In the genomic region with DNA sequence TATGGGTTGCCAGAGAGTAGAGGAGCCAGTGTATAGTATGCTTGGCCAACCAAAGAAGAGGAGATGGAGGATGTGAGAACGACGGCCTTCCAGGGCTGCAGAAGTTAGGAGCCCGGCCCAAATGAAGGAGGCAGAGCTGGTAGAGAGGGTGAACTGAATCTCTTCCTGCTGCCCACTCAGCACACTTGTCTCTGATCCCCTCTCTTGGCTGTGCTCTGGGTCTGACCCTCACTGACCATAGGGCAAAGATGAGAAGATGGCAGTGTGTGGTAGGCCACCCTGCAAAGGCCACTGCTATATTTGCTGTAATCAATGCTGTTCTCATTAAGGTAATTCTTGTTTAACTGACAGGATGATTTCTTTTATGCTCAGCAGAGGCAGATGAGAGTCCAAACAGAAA, we compare ENCODE assay signal across 30 cellular contexts.
"Had no signal": no experiment of that assay in that cellular context is flagged by ENCODE, and none has a peak within 500 bp of the region (broad histone marks: within the 10 kb centered on the region; RNA-seq: fewer than 3 reads in every experiment).

No MANE protein-coding gene starts in this region.

- H3K36me3 Mint-ChIP-seq: mesothelial cell of epicardium, naive B cell, natural killer cell, neural progenitor cell had no signal

- DNase-seq: hypothalamus; immature natural killer cell; kidney; left colon; left lung; lower lobe of right lung; mammary epithelial cell; mesenchymal stem cell; naive B cell; natural killer cell; nephron progenitor cell; ovary; right cardiac atrium; stimulated activated CD4-positive, alpha-beta T cell treated with anti-CD3 and anti-CD28 coated beads, Interleukin-12 subunit alpha, Interleukin-12 subunit beta, amount 100 ng/mL, for 4 hours; stimulated activated CD4-positive, alpha-beta T cell treated with anti-CD3 and anti-CD28 coated beads, Interleukin-15, amount 100 ng/mL, for 24 hours; stimulated activated CD4-positive, alpha-beta T cell treated with anti-CD3 and anti-CD28 coated beads, Interleukin-2, amount 100 ng/mL, for 24 hours; stimulated activated CD4-positive, alpha-beta T cell treated with anti-CD3 and anti-CD28 coated beads, Interleukin-4, amount 100 ng/mL, for 1 hour; stimulated activated naive CD4-positive, alpha-beta T cell; tibial artery; trophoblast cell; upper lobe of right lung; uterus had no signal

- H3K9me3 Mint-ChIP-seq: mesothelial cell of epicardium; nephron progenitor cell; neural progenitor cell; stimulated activated naive CD8-positive, alpha-beta T cell treated with anti-CD3 and anti-CD28 coated beads, Interleukin-15, Interleukin-2, amounts not matched to agents 100 ng/mL and 50 ng/mL, for 24 hours had no signal

- H3K9me3 ChIP-seq: lower lobe of right lung, ovary, suprapubic skin, thoracic aorta, tibial artery, upper lobe of right lung, uterus had no signal

- H3K4me1 ChIP-seq: left lung, lower lobe of right lung, neural progenitor cell, suprapubic skin, tibial artery, upper lobe of right lung, uterus had no signal

- H3K4me1 Mint-ChIP-seq: immature natural killer cell, mesothelial cell of epicardium, naive B cell, natural killer cell had no signal

- H3K9ac ChIP-seq: neural progenitor cell had no signal

- H3K4me3 Mint-ChIP-seq: immature natural killer cell; mesothelial cell of epicardium; natural killer cell; nephron progenitor cell; neural progenitor cell; stimulated activated naive CD8-positive, alpha-beta T cell treated with anti-CD3 and anti-CD28 coated beads, Interleukin-15, Interleukin-2, amounts not matched to agents 100 ng/mL and 50 ng/mL, for 24 hours had no signal

- H2AFZ ChIP-seq: neural progenitor cell had no signal

- ATAC-seq: left colon, left lung, lower lobe of right lung, right cardiac atrium, sciatic nerve had no signal

- H3K27ac ChIP-seq: left lung, lower lobe of right lung, neural progenitor cell, ovary, skin epidermis, suprapubic skin, thoracic aorta, tibial artery, upper lobe of right lung, uterus had no signal

- H3K27ac Mint-ChIP-seq: immature natural killer cell; mesothelial cell of epicardium; naive B cell; natural killer cell; nephron progenitor cell; progenitor cell of endocrine pancreas; stimulated activated naive CD8-positive, alpha-beta T cell treated with anti-CD3 and anti-CD28 coated beads, Interleukin-15, Interleukin-2, amounts not matched to agents 100 ng/mL and 50 ng/mL, for 24 hours had no signal

- H3K27me3 Mint-ChIP-seq: stimulated activated naive CD8-positive, alpha-beta T cell treated with anti-CD3 and anti-CD28 coated beads, Interleukin-15, Interleukin-2, amounts not matched to agents 100 ng/mL and 50 ng/mL, for 24 hours had no signal

- H3K36me3 ChIP-seq: left lung, lower lobe of right lung, neural progenitor cell, ovary, suprapubic skin, thoracic aorta, tibial artery, upper lobe of right lung, uterus had no signal

- H3K4me3 ChIP-seq: left lung, lower lobe of right lung, neural progenitor cell, ovary, skin epidermis, suprapubic skin, thoracic aorta, tibial artery, upper lobe of right lung, uterus had no signal

- H3K4me2 ChIP-seq: neural progenitor cell had no signal

- H3K27me3 ChIP-seq: left lung, neural progenitor cell, ovary, suprapubic skin, tibial artery, upper lobe of right lung, uterus had no signal
